In genomic region chr5:56951946-56952691, GRCh38 we compare ENCODE assay signal across 8 cellular contexts. TPM values are rescaled to one million over a fixed set of nuclear protein-coding genes. Genes with fewer than 3 reads are reported as not detected.
DNase-seq lines count a peak whose midpoint lies in the region; ATAC-seq and TF ChIP-seq lines count a peak whose summit lies in the region.

TSS of gene MIER3 (minus strand) at chr5:56952123. CDS start at chr5:56952102, 21 bp downstream.

- H3K9ac ChIP-seq in fibroblast of lung (ENCODE audit: insufficient read depth, low read length) = peak within 1 kb of the TSS; percentile 82

- H3K36me3 Mint-ChIP-seq in Caco-2 (ENCODE audit: insufficient read depth, unreplicated experiment) = peaks cover 37% of the 10 kb centered on the region
- peaks cover 4 to 13% of the 10 kb centered on the region in 2 donors for H3K36me3 Mint-ChIP-seq in activated T-cell treated with anti-CD3 and anti-CD28 coated beads, Interleukin-2, amount 50 U/mL, for 72 hours (ENCODE audit: insufficient read depth in 2 of 2)
- no peaks in the 10 kb centered on the region for H3K36me3 Mint-ChIP-seq in natural killer cell

- CTCF ChIA-PET in Caco-2 (lab: Charles Lee) = no interaction called here

- peaks cover 25% of the 10 kb centered on the region for H3K4me1 ChIP-seq in Caco-2
- H3K4me1 ChIP-seq in Peyer's patch = peaks cover 0 to 16% (median 1%) of the 10 kb centered on the region in 4 donors
- H3K4me1 ChIP-seq in fibroblast of lung (ENCODE audit: control insufficient read depth, extremely low read depth, insufficient read depth, low read length) = no peaks in the 10 kb centered on the region

- TF ChIP-seq CTCF in Caco-2 (IDR thresholded peaks at IDR 0.05; ENCODE audit: insufficient read depth in 1 of 2, low read depth in 1 of 2, low read length in 1 of 2, severe bottlenecking in 1 of 2, unreplicated experiment in 1 of 2) (no peak), Peyer's patch (IDR thresholded peaks at IDR 0.05) (peak in 1 of 6 experiments; percentile 7), fibroblast of lung (conservative IDR thresholded peaks at IDR 0.05 in 1 of 2, IDR thresholded peaks at IDR 0.05 in 1 of 2; ENCODE audit: low read depth in 1 of 2, low read length in 2 of 2) (no peak), natural killer cell (IDR thresholded peaks at IDR 0.05) (no peak)

- H2AFZ ChIP-seq in fibroblast of lung (ENCODE audit: low read length) = peak within 1 kb of the TSS; percentile 95

- H3K4me3 Mint-ChIP-seq in Caco-2 (ENCODE audit: unreplicated experiment) = peak within 1 kb of the TSS; percentile 73
- peak within 1 kb of the TSS; percentile 96 to 97 for H3K4me3 Mint-ChIP-seq in activated T-cell treated with anti-CD3 and anti-CD28 coated beads, Interleukin-2, amount 50 U/mL, for 72 hours
- H3K4me3 Mint-ChIP-seq in natural killer cell = peak within 1 kb of the TSS; percentile 87

- H3K9me3 ChIP-seq in Caco-2 (no peaks in the 10 kb centered on the region), Peyer's patch (no peaks in the 10 kb centered on the region), fibroblast of lung (ENCODE audit: control insufficient read depth, insufficient read depth, low read depth, low read length) (no peaks in the 10 kb centered on the region)

- H4K20me1 ChIP-seq in fibroblast of lung (ENCODE audit: control insufficient read depth, extremely low read depth, insufficient read depth, low read length) = no peaks in the 10 kb centered on the region

- peak; percentile 81 to 90 for DNase-seq in Caco-2
- peak; percentile 84 for DNase-seq in HPDE6-E6E7 (ENCODE audit: extremely low spot score)
- peak; percentile 67 to 90 (median 88) for DNase-seq in Peyer's patch
- peak; percentile 87 to 88 for DNase-seq in activated T-cell treated with anti-CD3 and anti-CD28 coated beads, Interleukin-2, amount 50 U/mL, for 72 hours
- DNase-seq in fibroblast of lung (ENCODE audit: low read depth in 2 of 2) = peak; percentile 69 to 73
- peak; percentile 80 for DNase-seq in natural killer cell
- peak; percentile 76 for DNase-seq in stimulated activated naive CD4-positive, alpha-beta T cell treated with Interleukin-2 at 50 U/mL for 16 hours (lab: John Stamatoyannopoulos, UW)

- intact Hi-C loops in Caco-2 (cut with micrococcal nuclease; ENCODE audit: unreplicated experiment) (loop anchor here (1.0 to 2.0 kb wide), 4 partner anchors 26 to 221 kb away; partner anchors contain the start of gene SETD9), natural killer cell (cut with micrococcal nuclease) (loop anchor here (2.0 to 5.0 kb wide), 2 partner anchors 43 to 265 kb away; partner anchors contain the start of gene SETD9)

- H3K4me1 Mint-ChIP-seq in Caco-2 (ENCODE audit: low read depth, unreplicated experiment) = peaks cover 11% of the 10 kb centered on the region
- peaks cover 27% of the 10 kb centered on the region for H3K4me1 Mint-ChIP-seq in activated T-cell treated with anti-CD3 and anti-CD28 coated beads, Interleukin-2, amount 50 U/mL, for 72 hours (ENCODE audit: low read depth)
- peaks cover 28 to 30% of the 10 kb centered on the region in 2 donors for H3K4me1 Mint-ChIP-seq in natural killer cell

- peak within 1 kb of the TSS; percentile 88 for H3K4me2 ChIP-seq in fibroblast of lung (ENCODE audit: extremely low read depth, insufficient read depth, low read length)

- POLR2A ChIA-PET in Caco-2 (lab: Charles Lee) = no interaction called here

- H3K27ac ChIP-seq in Peyer's patch = peak within 1 kb of the TSS; percentile 72 to 90 (median 86)
- H3K27ac ChIP-seq in fibroblast of lung (ENCODE audit: insufficient read depth, low read length) = peak within 1 kb of the TSS; percentile 79

- H3K27me3 ChIP-seq in Caco-2 (replicated peaks; ENCODE audit: control insufficient read depth, insufficient read depth, low read length) (no peaks in the 10 kb centered on the region), Peyer's patch (no peaks in the 10 kb centered on the region), fibroblast of lung (ENCODE audit: control insufficient read depth, insufficient read depth, low read length) (peaks cover 3% of the 10 kb centered on the region)

- H3K36me3 ChIP-seq in Caco-2 (ENCODE audit: control insufficient read depth, insufficient read depth, low read length) (no peaks in the 10 kb centered on the region; the same call in 1 of the 2 replicates), Peyer's patch (peaks cover 0 to 10% (median 0%) of the 10 kb centered on the region in 3 donors), fibroblast of lung (ENCODE audit: control insufficient read depth, insufficient read depth, low read length) (peaks cover 1% of the 10 kb centered on the region)

- peak; percentile 90 for ATAC-seq in GM19468 (IDR thresholded peaks at IDR 0.05; ENCODE audit: extremely low read depth, unreplicated experiment)
- peak; percentile 97 to 98 for ATAC-seq in activated T-cell treated with anti-CD3 and anti-CD28 coated beads, Interleukin-2, amount 50 U/mL, for 72 hours (replicated peaks in 1 of 2)
- ATAC-seq in natural killer cell = peak; percentile 94 to 97 (median 96)

- peaks cover 22% of the 10 kb centered on the region for H3K79me2 ChIP-seq in fibroblast of lung (ENCODE audit: control insufficient read depth, insufficient read depth, low read length)

- H3K4me3 ChIP-seq in Caco-2 (ENCODE audit: low read depth, low read length) (peak within 1 kb of the TSS; percentile 94), Peyer's patch (peak within 1 kb of the TSS; percentile 72 to 98 (median 92)), fibroblast of lung (replicated peaks in 1 of 4; ENCODE audit: control extremely low read depth in 1 of 4, insufficient read depth in 1 of 4, low read depth in 3 of 4, low read length in 4 of 4) (peak within 1 kb of the TSS; percentile 80 to 92 (median 86))

- TF ChIP-seq POLR2A in Peyer's patch (IDR thresholded peaks at IDR 0.05) = peak in 1 of 2 donors; percentile 51

- H3K27ac Mint-ChIP-seq in Caco-2 (ENCODE audit: unreplicated experiment) (peak within 1 kb of the TSS; percentile 72), natural killer cell (peak within 1 kb of the TSS; percentile 74 to 80)
- peak within 1 kb of the TSS; percentile 87 for H3K27ac Mint-ChIP-seq in activated T-cell treated with anti-CD3 and anti-CD28 coated beads, Interleukin-2, amount 50 U/mL, for 72 hours

- H3K27me3 Mint-ChIP-seq in Caco-2 (ENCODE audit: insufficient read depth, unreplicated experiment) = no peaks in the 10 kb centered on the region
- peaks cover 32% of the 10 kb centered on the region for H3K27me3 Mint-ChIP-seq in activated T-cell treated with anti-CD3 and anti-CD28 coated beads, Interleukin-2, amount 50 U/mL, for 72 hours (ENCODE audit: low read depth)
- H3K27me3 Mint-ChIP-seq in natural killer cell (ENCODE audit: low read depth in 2 of 2) = peaks cover 15 to 25% of the 10 kb centered on the region in 2 donors

- BruUV-seq in Caco-2 (replicated peaks; lab: Mats Ljungman, UMichigan) = no TSS peak

- no peaks in the 10 kb centered on the region for H3K9me3 Mint-ChIP-seq in Caco-2 (ENCODE audit: unreplicated experiment)
- H3K9me3 Mint-ChIP-seq in activated T-cell treated with anti-CD3 and anti-CD28 coated beads, Interleukin-2, amount 50 U/mL, for 72 hours = no peaks in the 10 kb centered on the region
- no peaks in the 10 kb centered on the region for H3K9me3 Mint-ChIP-seq in natural killer cell

RNA-seq across cellular contexts. Expression of gene MIER3, which starts in this region (rescaled TPM):
- total RNA-seq in Caco-2 (2022) (52.7 and 54.0 TPM in 2 replicates), Peyer's patch (10 to 100 TPM; 19.8 to 38.5 (median 29.5) TPM), fibroblast of lung (13.2 and 17.7 TPM in 2 replicates), natural killer cell (10 to 100 TPM; 20.4 to 30.8 (median 29.0) TPM)
- 10 to 100 TPM; 19.5 to 22.2 TPM for total RNA-seq in activated T-cell treated with anti-CD3 and anti-CD28 coated beads, Interleukin-2, amount 50 U/mL, for 72 hours
- polyA plus RNA-seq in fibroblast of lung = 12.7 and 16.9 TPM in 2 replicates
- 4.9 and 9.7 TPM in 2 replicates for polyA plus RNA-seq in fibroblast of lung (2012)
- polyA minus RNA-seq in fibroblast of lung (ENCODE audit: low replicate concordance) = 2.1 and 4.1 TPM in 2 replicates

Comparison
In these comparisons a context has a peak if more than half of its experiments do, and no peak if none do; other contexts are left out.
1. Peak in every context shown above with its lines: DNase-seq, ATAC-seq, H3K4me3 ChIP-seq and H3K27ac ChIP-seq.